In the genomic region with DNA sequence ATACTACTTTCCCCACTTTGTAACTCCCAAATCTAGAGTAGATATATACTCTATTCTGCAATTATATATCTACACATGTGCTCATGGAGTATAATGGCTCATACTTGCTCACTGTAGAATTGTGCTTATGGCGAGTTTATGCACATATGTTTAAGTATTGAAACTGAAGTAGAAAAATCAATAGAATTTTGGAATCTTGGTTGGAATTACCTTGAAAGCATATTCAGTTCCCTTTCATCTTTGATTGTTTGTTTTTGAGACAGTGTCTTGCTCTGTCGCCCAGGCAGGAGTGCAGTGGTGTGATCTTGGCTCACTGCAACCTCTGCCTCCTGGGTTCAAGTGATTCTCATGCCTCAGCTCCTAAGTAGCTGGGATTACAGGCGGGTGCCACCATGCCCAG, we compare ENCODE assay signal across 19 cellular contexts. TPM values are rescaled to one million over a fixed set of nuclear protein-coding genes. Genes with fewer than 3 reads are reported as not detected.
DNase-seq lines count a peak whose midpoint lies in the region; ATAC-seq and TF ChIP-seq lines count a peak whose summit lies in the region.
"Had no signal": no experiment of that assay in that cellular context is flagged by ENCODE, and none has a peak within 500 bp of the region (broad histone marks: within the 10 kb centered on the region; RNA-seq: fewer than 3 reads in every experiment).

No MANE protein-coding gene starts in this region.

- H3K9me3 Mint-ChIP-seq in activated T-cell treated with anti-CD3 and anti-CD28 coated beads, Interleukin-2, amount 50 U/mL, for 24 hours: no peaks in the 10 kb centered on the region
- no peaks in the 10 kb centered on the region for H3K9me3 Mint-ChIP-seq in CD4-positive, CD25-positive, alpha-beta regulatory T cell
- H3K9me3 Mint-ChIP-seq in activated CD4-positive, alpha-beta memory T cell treated with anti-CD3 and anti-CD28 coated beads for 36 hours: no peaks in the 10 kb centered on the region
- no peaks in the 10 kb centered on the region for H3K9me3 Mint-ChIP-seq in immature natural killer cell

- peaks cover 72% of the 10 kb centered on the region for H3K4me1 Mint-ChIP-seq in activated T-cell treated with anti-CD3 and anti-CD28 coated beads, Interleukin-2, amount 50 U/mL, for 24 hours (ENCODE audit: low read depth)
- H3K4me1 Mint-ChIP-seq in CD4-positive, CD25-positive, alpha-beta regulatory T cell: peaks cover 15 to 49% (median 21%) of the 10 kb centered on the region in 4 donors
- H3K4me1 Mint-ChIP-seq in activated CD4-positive, alpha-beta memory T cell treated with anti-CD3 and anti-CD28 coated beads for 36 hours (ENCODE audit: low read depth): peaks cover 65% of the 10 kb centered on the region
- H3K4me1 Mint-ChIP-seq in immature natural killer cell: peaks cover 72 to 83% of the 10 kb centered on the region in 2 donors

- H3K27me3 Mint-ChIP-seq in activated T-cell treated with anti-CD3 and anti-CD28 coated beads, Interleukin-2, amount 50 U/mL, for 24 hours: no peaks in the 10 kb centered on the region
- no peaks in the 10 kb centered on the region for H3K27me3 Mint-ChIP-seq in CD4-positive, CD25-positive, alpha-beta regulatory T cell
- H3K27me3 Mint-ChIP-seq in activated CD4-positive, alpha-beta memory T cell treated with anti-CD3 and anti-CD28 coated beads for 36 hours: no peaks in the 10 kb centered on the region
- peaks cover 0 to 7% (median 3%) of the 10 kb centered on the region in 3 donors for H3K27me3 Mint-ChIP-seq in immature natural killer cell (ENCODE audit: low read depth in 3 of 3)

- H3K9me3 ChIP-seq in CD4-positive, CD25-positive, alpha-beta regulatory T cell (ENCODE audit: control insufficient read depth in 2 of 2, low read length in 2 of 2): no peaks in the 10 kb centered on the region
- H3K9me3 ChIP-seq: BE2C had no signal

- POLR2A ChIA-PET in activated CD4-positive, alpha-beta memory T cell treated with anti-CD3 and anti-CD28 coated beads for 36 hours (lab: Charles Lee): interaction anchor here (2.5 kb wide), 1 partner anchor 44 kb away, joined by 8 read pairs; a partner anchor contains a TSS

- no peaks in the 10 kb centered on the region for H3K36me3 ChIP-seq in CD4-positive, CD25-positive, alpha-beta regulatory T cell (ENCODE audit: control insufficient read depth, insufficient read depth, low read length)
- H3K36me3 ChIP-seq: BE2C had no signal

- peak overlapping the region; percentile 73 for H3K4me3 Mint-ChIP-seq in activated T-cell treated with anti-CD3 and anti-CD28 coated beads, Interleukin-2, amount 50 U/mL, for 24 hours
- H3K4me3 Mint-ChIP-seq in CD4-positive, CD25-positive, alpha-beta regulatory T cell: peak overlapping the region in 2 of 4 donors; percentile 38 to 59
- H3K4me3 Mint-ChIP-seq in activated CD4-positive, alpha-beta memory T cell treated with anti-CD3 and anti-CD28 coated beads for 36 hours: peak overlapping the region; percentile 60
- H3K4me3 Mint-ChIP-seq in immature natural killer cell: peak overlapping the region; percentile 85 to 95 (median 88)

- H3K27me3 ChIP-seq in CD4-positive, CD25-positive, alpha-beta regulatory T cell (ENCODE audit: control insufficient read depth, insufficient read depth, low read length): no peaks in the 10 kb centered on the region
- H3K27me3 ChIP-seq: BE2C had no signal

- intact Hi-C loops in activated CD4-positive, alpha-beta memory T cell treated with anti-CD3 and anti-CD28 coated beads for 36 hours (cut with micrococcal nuclease): loop anchor here (10.0 kb wide), 1 partner anchor 251 kb away; no protein-coding TSS in a partner anchor

- H3K27ac Mint-ChIP-seq in activated T-cell treated with anti-CD3 and anti-CD28 coated beads, Interleukin-2, amount 50 U/mL, for 24 hours: peak overlapping the region; percentile 45
- peak overlapping the region in 2 of 3 donors; percentile 22 to 51 for H3K27ac Mint-ChIP-seq in CD4-positive, CD25-positive, alpha-beta regulatory T cell
- peak overlapping the region; percentile 54 for H3K27ac Mint-ChIP-seq in activated CD4-positive, alpha-beta memory T cell treated with anti-CD3 and anti-CD28 coated beads for 36 hours
- H3K27ac Mint-ChIP-seq in immature natural killer cell: peak overlapping the region; percentile 79 to 95 (median 90)

- no peak for TF ChIP-seq CTCF in coronary artery (IDR thresholded peaks at IDR 0.05)

- no peak for ATAC-seq in CD4-positive, CD25-positive, alpha-beta regulatory T cell (ENCODE audit: low read depth in 2 of 2)
- ATAC-seq in GM18861 (IDR thresholded peaks at IDR 0.05; ENCODE audit: unreplicated experiment): no peak
- ATAC-seq: GM12878 had no signal

- DNase-seq in activated T-cell treated with anti-CD3 and anti-CD28 coated beads, Interleukin-2, amount 50 U/mL, for 24 hours: no peak
- no peak for DNase-seq in activated T-cell treated with anti-CD3 and anti-CD28 coated beads, Interleukin-2, amount 50 U/mL, for 48 hours
- no peak for DNase-seq in CD4-positive, CD25-positive, alpha-beta regulatory T cell
- DNase-seq in activated CD4-positive, alpha-beta memory T cell treated with anti-CD3 and anti-CD28 coated beads for 36 hours: no peak
- DNase-seq in immature natural killer cell: no peak
- no peak for DNase-seq in coronary artery (ENCODE audit: low spot score)
- no peak for DNase-seq in activated CD4-positive, alpha-beta T cell treated with anti-CD3 and anti-CD28 coated beads for 1 hour
- DNase-seq: 8988T, BE2C, DND-41, GDM1, KBM-7, NCI-H1417 treated with DMSO at 0.1 percent for 48 hours, NCI-H2029, NCI-H2171 treated with DMSO at 0.1 percent for 48 hours, NCI-H748 treated with DMSO at 0.1 percent for 48 hours, OCI-M1 had no signal

- CTCF ChIA-PET in activated CD4-positive, alpha-beta memory T cell treated with anti-CD3 and anti-CD28 coated beads for 36 hours (lab: Charles Lee): interaction anchor here (6.9 kb wide), 1 partner anchor 43 kb away, joined by 40 read pairs; a partner anchor contains a TSS

- peak overlapping the region; percentile 4 for H3K4me3 ChIP-seq in CD4-positive, CD25-positive, alpha-beta regulatory T cell (ENCODE audit: low read depth, low read length)
- no peak overlapping the region for H3K4me3 ChIP-seq in coronary artery
- H3K4me3 ChIP-seq: GM12878 had no signal

- no peak overlapping the region for H3K27ac ChIP-seq in CD4-positive, CD25-positive, alpha-beta regulatory T cell (ENCODE audit: insufficient read depth, low read length, poor library complexity, severe bottlenecking)
- H3K27ac ChIP-seq in coronary artery: no peak overlapping the region

- peaks cover 8% of the 10 kb centered on the region for H3K4me1 ChIP-seq in CD4-positive, CD25-positive, alpha-beta regulatory T cell (ENCODE audit: control insufficient read depth, insufficient read depth, low read length, poor library complexity, severe bottlenecking)
- H3K4me1 ChIP-seq: BE2C had no signal

- peaks cover 2% of the 10 kb centered on the region for H3K36me3 Mint-ChIP-seq in activated T-cell treated with anti-CD3 and anti-CD28 coated beads, Interleukin-2, amount 50 U/mL, for 24 hours (ENCODE audit: low read depth)
- no peaks in the 10 kb centered on the region for H3K36me3 Mint-ChIP-seq in CD4-positive, CD25-positive, alpha-beta regulatory T cell
- H3K36me3 Mint-ChIP-seq in activated CD4-positive, alpha-beta memory T cell treated with anti-CD3 and anti-CD28 coated beads for 36 hours: peaks cover 3% of the 10 kb centered on the region
- peaks cover 14 to 28% (median 22%) of the 10 kb centered on the region in 3 donors for H3K36me3 Mint-ChIP-seq in immature natural killer cell

RNA-seq across cellular contexts. Expression of a gene that starts 4.5 kb away (rescaled TPM):
- 4.8 TPM for total RNA-seq in CD4-positive, CD25-positive, alpha-beta regulatory T cell
- polyA plus RNA-seq in CD4-positive, CD25-positive, alpha-beta regulatory T cell: 10 to 100 TPM; 15.8 to 22.2 (median 16.6) TPM
- 1 to 10 TPM; 4.4 to 5.4 TPM for total RNA-seq in activated CD4-positive, alpha-beta memory T cell treated with anti-CD3 and anti-CD28 coated beads for 36 hours
- 100 to 1,000 TPM; 183 to 569 (median 308) TPM for polyA plus RNA-seq in immature natural killer cell

RNA-seq across cellular contexts. Expression of a gene that starts 44.4 kb away (rescaled TPM):
- 132 TPM for total RNA-seq in CD4-positive, CD25-positive, alpha-beta regulatory T cell
- polyA plus RNA-seq in CD4-positive, CD25-positive, alpha-beta regulatory T cell: 100 to 1,000 TPM; 227 to 272 (median 261) TPM
- 100 to 1,000 TPM; 150 to 164 TPM for total RNA-seq in activated CD4-positive, alpha-beta memory T cell treated with anti-CD3 and anti-CD28 coated beads for 36 hours
- polyA plus RNA-seq in immature natural killer cell: 100 to 1,000 TPM; 285 to 435 (median 395) TPM

Comparison
In these comparisons a context has a peak if more than half of its experiments do, and no peak if none do; other contexts are left out.
1. H3K27ac Mint-ChIP-seq: peak in every context shown above with its lines; median percentile 90 in immature natural killer cell; 54 in activated CD4-positive, alpha-beta memory T cell treated with anti-CD3 and anti-CD28 coated beads for 36 hours; 45 in activated T-cell treated with anti-CD3 and anti-CD28 coated beads, Interleukin-2, amount 50 U/mL, for 24 hours; 36 in CD4-positive, CD25-positive, alpha-beta regulatory T cell.